8 cellular contexts compared by ENCODE assay signal in the genomic region with DNA sequence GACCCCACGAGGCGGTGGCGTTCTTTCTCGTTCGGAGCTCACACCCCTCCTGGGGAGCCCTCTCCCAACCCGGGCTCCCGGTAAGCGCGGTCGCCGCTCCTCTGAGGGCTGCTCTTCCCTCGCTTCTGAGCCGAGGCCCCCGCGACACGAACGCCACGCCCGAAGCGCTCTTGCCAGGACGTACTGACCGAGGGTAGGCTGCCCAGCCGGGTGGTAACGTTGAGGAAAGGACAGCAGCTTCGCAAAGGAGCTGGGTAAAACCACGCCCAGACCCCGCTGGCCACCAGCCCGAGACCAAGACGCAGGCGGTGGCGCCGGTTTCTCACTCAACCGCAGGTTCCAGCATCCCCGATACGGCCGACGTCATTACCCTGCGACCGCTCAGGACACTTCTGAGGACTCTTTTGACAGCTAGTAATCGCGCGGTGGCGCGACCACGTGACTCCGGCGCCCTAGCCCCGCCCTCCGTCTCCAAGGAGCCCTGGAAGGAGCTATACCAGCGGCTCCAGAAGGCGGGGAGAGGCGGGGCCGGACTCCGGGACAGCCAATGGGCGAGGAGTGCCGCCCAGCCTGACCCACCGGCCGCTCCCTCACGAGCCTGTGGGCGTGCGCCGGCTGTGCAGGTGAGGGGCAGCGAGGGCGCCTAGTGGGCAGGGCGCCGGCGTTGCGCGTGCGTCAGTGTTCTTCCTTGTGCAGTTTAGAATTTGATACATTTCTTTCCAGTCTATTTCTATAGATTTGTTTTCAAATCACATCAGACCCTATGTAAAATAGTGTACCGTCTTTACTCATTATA. TPM values are rescaled to one million over a fixed set of nuclear protein-coding genes. Genes with fewer than 3 reads are reported as not detected.
DNase-seq lines count a peak whose midpoint lies in the region; ATAC-seq, FAIRE-seq and TF ChIP-seq lines count a peak whose summit lies in the region.

No MANE protein-coding gene starts in this region.

- H3K27me3 ChIP-seq in Caco-2 (replicated peaks; ENCODE audit: control insufficient read depth, insufficient read depth, low read length): no peaks in the 10 kb centered on the region

- 0 out of 2 replicates have a peak, but pooled peaks cover 2% of the 10 kb centered on the region for H3K36me3 ChIP-seq in Caco-2 (ENCODE audit: control insufficient read depth, insufficient read depth, low read length)

- peak; percentile 88 for FAIRE-seq in HTR-8/SVneo (lab: Jason Lieb, UNC)

- no peaks in the 10 kb centered on the region for H3K9me3 ChIP-seq in Caco-2

- peak overlapping the region; percentile 91 for H3K4me3 Mint-ChIP-seq in Caco-2 (ENCODE audit: unreplicated experiment)
- H3K4me3 Mint-ChIP-seq in activated CD8-positive, alpha-beta memory T cell treated with anti-CD3 and anti-CD28 coated beads, Interleukin-2, amount 10 ng/mL, durations not matched to agents 7 days and 5 days: peak overlapping the region; percentile 92
- peak overlapping the region; percentile 92 to 97 for H3K4me3 Mint-ChIP-seq in effector memory CD8-positive, alpha-beta T cell

- BruUV-seq in Caco-2 (replicated peaks; lab: Mats Ljungman, UMichigan): no TSS peak

- peak; percentile 70 for ATAC-seq in GM21381 (IDR thresholded peaks at IDR 0.05; ENCODE audit: unreplicated experiment)
- ATAC-seq in activated CD8-positive, alpha-beta memory T cell treated with anti-CD3 and anti-CD28 coated beads, Interleukin-2, amount 10 ng/mL, durations not matched to agents 7 days and 5 days: peak; percentile 83
- ATAC-seq in effector memory CD8-positive, alpha-beta T cell (replicated peaks): peak; percentile 68

- intact Hi-C loops in Caco-2 (cut with micrococcal nuclease; ENCODE audit: unreplicated experiment): loop anchor here (1.0 to 10.0 kb wide), 3 partner anchors 8 to 773 kb away; a partner anchor contains a TSS

- no peak for TF ChIP-seq CTCF in Caco-2 (IDR thresholded peaks at IDR 0.05; ENCODE audit: insufficient read depth in 1 of 2, low read depth in 1 of 2, low read length in 1 of 2, severe bottlenecking in 1 of 2, unreplicated experiment in 1 of 2)

- CTCF ChIA-PET in Caco-2 (lab: Charles Lee): interaction anchor here (0.9 to 1.9 kb wide), 5 partner anchors 8 to 666 kb away, joined by 4 to 16 read pairs (median 5); a partner anchor contains a TSS
- CTCF ChIA-PET in activated CD8-positive, alpha-beta memory T cell treated with anti-CD3 and anti-CD28 coated beads, Interleukin-2, amount 10 ng/mL, durations not matched to agents 7 days and 5 days (lab: Charles Lee): interaction anchor here (1.2 to 3.5 kb wide), 3 partner anchors 8 to 91 kb away, joined by 4 to 42 read pairs (median 18); a partner anchor contains a TSS

- H3K9me3 Mint-ChIP-seq in Caco-2 (ENCODE audit: unreplicated experiment): no peaks in the 10 kb centered on the region
- H3K9me3 Mint-ChIP-seq in activated CD8-positive, alpha-beta memory T cell treated with anti-CD3 and anti-CD28 coated beads, Interleukin-2, amount 10 ng/mL, durations not matched to agents 7 days and 5 days (ENCODE audit: low read depth): no peaks in the 10 kb centered on the region
- no peaks in the 10 kb centered on the region for H3K9me3 Mint-ChIP-seq in effector memory CD8-positive, alpha-beta T cell

- DNase-seq in Caco-2 (peak; percentile 100), HTR-8/SVneo (ENCODE audit: insufficient read length, low spot score) (peak; percentile 92), NOMO-1 treated with DMSO at 0.1 percent for 48 hours (lab: John Stamatoyannopoulos, UW; ENCODE audit: unreplicated experiment) (peak; percentile 99), medulla oblongata (ENCODE audit: extremely low spot score) (peak; percentile 98)
- peak; percentile 100 for DNase-seq in activated CD8-positive, alpha-beta memory T cell treated with anti-CD3 and anti-CD28 coated beads, Interleukin-2, amount 10 ng/mL, durations not matched to agents 7 days and 5 days
- peak; percentile 99 to 100 (median 100) for DNase-seq in effector memory CD8-positive, alpha-beta T cell
- DNase-seq in stimulated activated CD4-positive, alpha-beta T cell treated with anti-CD3 and anti-CD28 coated beads, TNF-alpha, amount 100 ng/mL, for 48 hours (ENCODE audit: low read depth in 3 of 3): peak; percentile 99 to 100 (median 99)

- no peaks in the 10 kb centered on the region for H3K27me3 Mint-ChIP-seq in Caco-2 (ENCODE audit: insufficient read depth, unreplicated experiment)
- H3K27me3 Mint-ChIP-seq in activated CD8-positive, alpha-beta memory T cell treated with anti-CD3 and anti-CD28 coated beads, Interleukin-2, amount 10 ng/mL, durations not matched to agents 7 days and 5 days: no peaks in the 10 kb centered on the region
- H3K27me3 Mint-ChIP-seq in effector memory CD8-positive, alpha-beta T cell: no peaks in the 10 kb centered on the region

- POLR2A ChIA-PET in Caco-2 (lab: Charles Lee): interaction anchor here (0.6 to 3.2 kb wide), 10 partner anchors 8 to 846 kb away, joined by 3 to 41 read pairs (median 4); a partner anchor contains a TSS

- peaks cover 18% of the 10 kb centered on the region; the same call in 1 of the 2 replicates for H3K4me1 ChIP-seq in Caco-2

- peaks cover 9% of the 10 kb centered on the region for H3K4me1 Mint-ChIP-seq in Caco-2 (ENCODE audit: low read depth, unreplicated experiment)
- peaks cover 36% of the 10 kb centered on the region for H3K4me1 Mint-ChIP-seq in activated CD8-positive, alpha-beta memory T cell treated with anti-CD3 and anti-CD28 coated beads, Interleukin-2, amount 10 ng/mL, durations not matched to agents 7 days and 5 days
- peaks cover 10 to 16% of the 10 kb centered on the region in 2 donors for H3K4me1 Mint-ChIP-seq in effector memory CD8-positive, alpha-beta T cell (ENCODE audit: low read depth in 2 of 2)

- peak overlapping the region; percentile 98 for H3K27ac Mint-ChIP-seq in Caco-2 (ENCODE audit: unreplicated experiment)
- peak overlapping the region; percentile 98 for H3K27ac Mint-ChIP-seq in activated CD8-positive, alpha-beta memory T cell treated with anti-CD3 and anti-CD28 coated beads, Interleukin-2, amount 10 ng/mL, durations not matched to agents 7 days and 5 days
- peak overlapping the region; percentile 97 to 99 for H3K27ac Mint-ChIP-seq in effector memory CD8-positive, alpha-beta T cell

- H3K36me3 Mint-ChIP-seq in Caco-2 (ENCODE audit: insufficient read depth, unreplicated experiment): peaks cover 52% of the 10 kb centered on the region
- peaks cover 16% of the 10 kb centered on the region for H3K36me3 Mint-ChIP-seq in activated CD8-positive, alpha-beta memory T cell treated with anti-CD3 and anti-CD28 coated beads, Interleukin-2, amount 10 ng/mL, durations not matched to agents 7 days and 5 days
- peaks cover 52% of the 10 kb centered on the region for H3K36me3 Mint-ChIP-seq in effector memory CD8-positive, alpha-beta T cell (ENCODE audit: insufficient read depth)

- peak overlapping the region; percentile 75 for H3K4me3 ChIP-seq in Caco-2 (ENCODE audit: low read depth, low read length)

RNA-seq across cellular contexts. Expression of a gene that starts 4.0 kb away (rescaled TPM):
- 18.4 and 20.6 TPM in 2 replicates for total RNA-seq in Caco-2 (2022)
- total RNA-seq in activated CD8-positive, alpha-beta memory T cell treated with anti-CD3 and anti-CD28 coated beads, Interleukin-2, amount 10 ng/mL, durations not matched to agents 7 days and 5 days: 10 to 100 TPM; 10.2 to 14.4 TPM

RNA-seq across cellular contexts. Expression of a gene that starts 7.4 kb away (rescaled TPM):
- total RNA-seq in Caco-2 (2022): 33.6 and 34.1 TPM in 2 replicates
- 10 to 100 TPM; 34.0 to 48.3 TPM for total RNA-seq in activated CD8-positive, alpha-beta memory T cell treated with anti-CD3 and anti-CD28 coated beads, Interleukin-2, amount 10 ng/mL, durations not matched to agents 7 days and 5 days

Comparison
In these comparisons a context has a peak if more than half of its experiments do, and no peak if none do; other contexts are left out.
1. Peak in every context shown above with its lines: DNase-seq, ATAC-seq and H3K4me3 ChIP-seq.